Comparison of ENCODE assay signal across 8 cellular contexts in the genomic region with DNA sequence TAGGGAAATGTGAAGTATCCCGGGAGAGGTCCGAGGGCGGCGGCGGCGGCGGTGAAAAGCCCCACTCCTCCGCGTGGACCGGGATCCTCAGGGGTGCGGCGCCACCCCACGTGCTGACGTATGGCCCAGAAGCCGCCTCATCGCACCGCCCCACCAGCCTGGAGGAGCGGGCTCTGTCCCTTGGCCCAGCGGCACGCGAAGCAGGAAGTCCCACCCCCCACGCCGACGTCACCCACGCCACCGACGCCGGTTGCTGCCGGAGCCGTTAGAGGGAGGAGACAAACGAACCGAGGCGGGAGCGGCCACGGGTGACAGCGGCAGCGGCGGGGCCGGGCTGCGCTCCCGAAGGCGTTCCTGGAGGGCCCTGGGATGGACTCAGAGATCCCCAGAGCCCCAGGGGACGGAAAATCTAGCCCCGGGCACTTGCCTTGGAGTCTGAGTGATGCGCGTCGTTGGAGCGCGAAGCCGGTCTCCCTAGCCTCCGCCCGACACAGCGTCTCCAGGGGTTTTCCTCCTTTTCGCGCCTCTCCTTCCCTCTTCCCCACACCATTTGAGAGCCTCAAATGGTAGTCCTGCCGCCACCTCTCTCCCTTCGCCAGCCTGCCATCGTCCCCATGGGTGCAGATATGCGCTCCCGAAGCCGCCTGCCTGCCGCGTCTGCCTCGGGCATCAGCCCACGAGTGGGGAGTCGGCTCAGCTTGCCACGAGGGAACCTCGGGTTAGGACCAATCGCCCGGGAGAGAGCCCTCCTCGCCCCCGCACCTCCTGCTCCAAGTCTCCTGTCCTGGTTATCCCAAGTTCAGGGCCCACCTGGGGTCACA. TPM values are rescaled to one million over a fixed set of nuclear protein-coding genes. Genes with fewer than 3 reads are reported as not detected.
DNase-seq lines count a peak whose midpoint lies in the region; ATAC-seq and TF ChIP-seq lines count a peak whose summit lies in the region.

A gene with protein sequence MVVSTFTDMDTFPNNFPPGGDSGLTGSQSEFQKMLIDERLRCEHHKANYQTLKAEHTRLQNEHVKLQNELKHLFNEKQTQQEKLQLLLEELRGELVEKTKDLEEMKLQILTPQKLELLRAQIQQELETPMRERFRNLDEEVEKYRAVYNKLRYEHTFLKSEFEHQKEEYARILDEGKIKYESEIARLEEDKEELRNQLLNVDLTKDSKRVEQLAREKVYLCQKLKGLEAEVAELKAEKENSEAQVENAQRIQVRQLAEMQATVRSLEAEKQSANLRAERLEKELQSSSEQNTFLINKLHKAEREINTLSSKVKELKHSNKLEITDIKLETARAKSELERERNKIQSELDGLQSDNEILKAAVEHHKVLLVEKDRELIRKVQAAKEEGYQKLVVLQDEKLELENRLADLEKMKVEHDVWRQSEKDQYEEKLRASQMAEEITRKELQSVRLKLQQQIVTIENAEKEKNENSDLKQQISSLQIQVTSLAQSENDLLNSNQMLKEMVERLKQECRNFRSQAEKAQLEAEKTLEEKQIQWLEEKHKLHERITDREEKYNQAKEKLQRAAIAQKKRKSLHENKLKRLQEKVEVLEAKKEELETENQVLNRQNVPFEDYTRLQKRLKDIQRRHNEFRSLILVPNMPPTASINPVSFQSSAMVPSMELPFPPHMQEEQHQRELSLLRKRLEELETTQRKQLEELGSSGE (minus strand): TSS at position 95 of the 821 bp plus-strand sequence. CDS start 47,377 bp downstream, outside the sequence.

- H3K4me1 Mint-ChIP-seq in CD14-positive monocyte: peaks cover 18% of the 10 kb centered on the region
- peaks cover 31% of the 10 kb centered on the region for H3K4me1 Mint-ChIP-seq in activated CD4-positive, alpha-beta memory T cell treated with anti-CD3 and anti-CD28 coated beads for 36 hours (ENCODE audit: low read depth)

- H3K4me1 ChIP-seq in duodenal mucosa (ENCODE audit: control insufficient read depth in 1 of 2, insufficient read depth in 2 of 2, low read length in 2 of 2): peaks cover 7 to 12% of the 10 kb centered on the region in 2 donors

- H3K4me3 ChIP-seq in duodenal mucosa (ENCODE audit: low read depth in 1 of 2, low read length in 2 of 2) (peak within 1 kb of the TSS; percentile 89 to 91), lower leg skin (ENCODE audit: low read depth, poor library complexity, severe bottlenecking) (peak within 1 kb of the TSS; percentile 85)

- CTCF ChIA-PET in activated CD4-positive, alpha-beta memory T cell treated with anti-CD3 and anti-CD28 coated beads for 36 hours (lab: Charles Lee): interaction anchor here (0.7 to 1.6 kb wide), 6 partner anchors 26 to 326 kb away, joined by 3 to 7 read pairs (median 4); no protein-coding TSS in a partner anchor

- H3K9me3 ChIP-seq in duodenal mucosa (ENCODE audit: control insufficient read depth in 1 of 2, low read length in 2 of 2): no peaks in the 10 kb centered on the region

- H3K36me3 ChIP-seq in duodenal mucosa (ENCODE audit: control insufficient read depth in 1 of 2, insufficient read depth in 2 of 2, low read length in 2 of 2): no peaks in the 10 kb centered on the region

- ATAC-seq in GM19397 (IDR thresholded peaks at IDR 0.05; ENCODE audit: unreplicated experiment) (peak; percentile 98), HG03571 (IDR thresholded peaks at IDR 0.05; ENCODE audit: unreplicated experiment) (peak; percentile 96)

- peak within 1 kb of the TSS; percentile 86 to 97 for H3K9ac ChIP-seq in duodenal mucosa (ENCODE audit: low read depth in 1 of 2, low read length in 2 of 2)

- intact Hi-C loops in CD14-positive monocyte (cut with micrococcal nuclease) (loop anchor here in 1 of 2 donors (10.0 kb wide), 1 partner anchor 185 kb away; no protein-coding TSS in a partner anchor), lower leg skin (cut with DNase I; ENCODE audit: low total_unique reads) (no loop called here)
- intact Hi-C loops in activated CD4-positive, alpha-beta memory T cell treated with anti-CD3 and anti-CD28 coated beads for 36 hours (cut with micrococcal nuclease): loop anchor here (1.0 to 5.0 kb wide), 8 partner anchors 31 to 311 kb away; a partner anchor contains a TSS

- POLR2A ChIA-PET in activated CD4-positive, alpha-beta memory T cell treated with anti-CD3 and anti-CD28 coated beads for 36 hours (lab: Charles Lee): interaction anchor here (0.9 to 1.3 kb wide), 5 partner anchors 10 to 154 kb away, joined by 3 read pairs; no protein-coding TSS in a partner anchor

- peaks cover 2 to 4% of the 10 kb centered on the region in 2 donors for H3K36me3 Mint-ChIP-seq in CD14-positive monocyte
- peaks cover 8% of the 10 kb centered on the region for H3K36me3 Mint-ChIP-seq in activated CD4-positive, alpha-beta memory T cell treated with anti-CD3 and anti-CD28 coated beads for 36 hours

- TF ChIP-seq CTCF in CD14-positive monocyte (IDR thresholded peaks at IDR 0.05): no peak
- TF ChIP-seq CTCF in lower leg skin (IDR thresholded peaks at IDR 0.05): no peak

- H3K4me3 Mint-ChIP-seq in CD14-positive monocyte: peak within 1 kb of the TSS; percentile 98 to 99
- peak within 1 kb of the TSS; percentile 82 for H3K4me3 Mint-ChIP-seq in activated CD4-positive, alpha-beta memory T cell treated with anti-CD3 and anti-CD28 coated beads for 36 hours

- H3K9me3 Mint-ChIP-seq in CD14-positive monocyte: peaks cover 0 to 5% (median 0%) of the 10 kb centered on the region in 7 donors
- H3K9me3 Mint-ChIP-seq in activated CD4-positive, alpha-beta memory T cell treated with anti-CD3 and anti-CD28 coated beads for 36 hours: no peaks in the 10 kb centered on the region

- H3K27me3 Mint-ChIP-seq in CD14-positive monocyte (ENCODE audit: low read depth in 3 of 3): peaks cover 0 to 6% (median 2%) of the 10 kb centered on the region in 3 donors
- peaks cover 7% of the 10 kb centered on the region for H3K27me3 Mint-ChIP-seq in activated CD4-positive, alpha-beta memory T cell treated with anti-CD3 and anti-CD28 coated beads for 36 hours

- no peak for TF ChIP-seq POLR2A in lower leg skin (IDR thresholded peaks at IDR 0.05)

- 0 to 1% methylated on average over 32 to 55 of the region's 72 CpGs for WGBS in lower leg skin, 2 donors

- peak within 1 kb of the TSS; percentile 76 for H3K27ac ChIP-seq in duodenal mucosa (ENCODE audit: low read depth, low read length)

- peak within 1 kb of the TSS; percentile 91 to 95 (median 92) for H3K27ac Mint-ChIP-seq in CD14-positive monocyte
- H3K27ac Mint-ChIP-seq in activated CD4-positive, alpha-beta memory T cell treated with anti-CD3 and anti-CD28 coated beads for 36 hours: peak within 1 kb of the TSS; percentile 92

- DNase-seq in CD14-positive monocyte (ENCODE audit: low spot score): peak; percentile 95
- DNase-seq in NCI-H82 (lab: John Stamatoyannopoulos, UW): peak; percentile 96
- peak; percentile 98 for DNase-seq in activated CD4-positive, alpha-beta memory T cell treated with anti-CD3 and anti-CD28 coated beads for 36 hours
- peak; percentile 94 to 99 for DNase-seq in lower leg skin (ENCODE audit: low spot score in 2 of 2)
- peak; percentile 96 to 97 for DNase-seq in stimulated activated CD4-positive, alpha-beta T cell treated with anti-CD3 and anti-CD28 coated beads, Interleukin-4, amount 100 ng/mL, for 48 hours (ENCODE audit: low read depth in 2 of 2)

- no peaks in the 10 kb centered on the region for H3K27me3 ChIP-seq in duodenal mucosa (ENCODE audit: control insufficient read depth in 1 of 2, insufficient read depth in 2 of 2, low read length in 2 of 2)

RNA-seq across cellular contexts. Expression of the gene that starts here (rescaled TPM):
- 1 to 10 TPM in 1 of 2 donors, under 1 TPM in 1; 0.73 to 1.0 TPM for polyA plus RNA-seq in CD14-positive monocyte
- 10 to 100 TPM; 23.4 TPM for total RNA-seq in activated CD4-positive, alpha-beta memory T cell treated with anti-CD3 and anti-CD28 coated beads for 36 hours
- 1 to 10 TPM; 2.8 to 7.9 (median 6.5) TPM for total RNA-seq in lower leg skin

Comparison
In these comparisons a context has a peak if more than half of its experiments do, and no peak if none do; other contexts are left out.
1. Peak in every context shown above with its lines: DNase-seq, ATAC-seq, H3K4me3 ChIP-seq and H3K27ac ChIP-seq.